Comparison of ENCODE assay signal across 8 cellular contexts in the genomic region with DNA sequence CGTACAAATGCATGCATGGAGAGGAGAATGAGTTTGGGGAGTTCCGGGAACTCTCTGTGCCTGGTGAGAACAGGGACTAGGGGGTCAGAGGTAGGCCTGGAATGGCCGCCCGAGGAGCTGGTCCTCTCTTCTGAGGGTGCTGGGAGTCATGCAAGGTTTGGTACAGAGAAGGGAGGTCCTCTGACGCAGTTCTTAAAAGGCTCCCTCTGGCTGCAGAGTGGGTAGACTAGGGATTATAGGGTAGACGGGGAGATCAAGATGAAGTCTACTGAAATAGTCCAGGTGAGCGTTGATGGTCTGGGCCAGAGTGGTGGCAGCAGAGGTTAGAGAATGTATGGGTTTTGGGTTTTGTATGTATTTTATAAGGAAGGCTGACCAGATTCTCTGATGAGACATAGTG. TPM values are rescaled to one million over a fixed set of nuclear protein-coding genes. Genes with fewer than 3 reads are reported as not detected.
DNase-seq lines count a peak whose midpoint lies in the region; ATAC-seq and TF ChIP-seq lines count a peak whose summit lies in the region.

No MANE protein-coding gene starts in this region.

- in situ Hi-C loops in astrocyte of the cerebellum (cut with HindIII; ENCODE audit: low sequenced_read_pairs) = no loop called here

- H3K27ac Mint-ChIP-seq in activated naive CD4-positive, alpha-beta T cell treated with anti-CD3 and anti-CD28 coated beads, Interleukin-2, amount 10 ng/mL, durations not matched to agents 7 days and 5 days = peak overlapping the region; percentile 92

- peak overlapping the region; percentile 71 for H3K4me3 ChIP-seq in astrocyte of the cerebellum (ENCODE audit: low read depth, low read length)
- H3K4me3 ChIP-seq in left lung = peak overlapping the region; percentile 76 to 95
- H3K4me3 ChIP-seq in upper lobe of right lung = peak overlapping the region; percentile 90

- H3K4me3 Mint-ChIP-seq in activated naive CD4-positive, alpha-beta T cell treated with anti-CD3 and anti-CD28 coated beads, Interleukin-2, amount 10 ng/mL, durations not matched to agents 7 days and 5 days = peak overlapping the region; percentile 89

- H3K36me3 Mint-ChIP-seq in activated naive CD4-positive, alpha-beta T cell treated with anti-CD3 and anti-CD28 coated beads, Interleukin-2, amount 10 ng/mL, durations not matched to agents 7 days and 5 days = peaks cover 64% of the 10 kb centered on the region

- CTCF ChIA-PET in activated naive CD4-positive, alpha-beta T cell treated with anti-CD3 and anti-CD28 coated beads, Interleukin-2, amount 10 ng/mL, durations not matched to agents 7 days and 5 days (lab: Charles Lee) = no interaction called here

- no peaks in the 10 kb centered on the region for H3K27me3 ChIP-seq in left lung
- H3K27me3 ChIP-seq in upper lobe of right lung = no peaks in the 10 kb centered on the region

- intact Hi-C loops in left lung (cut with DNase I) = no loop called here
- intact Hi-C loops in upper lobe of right lung (cut with DNase I) = no loop called here

- H3K36me3 ChIP-seq in left lung = peaks cover 0 to 38% of the 10 kb centered on the region in 2 donors
- H3K36me3 ChIP-seq in upper lobe of right lung = peaks cover 31% of the 10 kb centered on the region

- no peaks in the 10 kb centered on the region for H3K27me3 Mint-ChIP-seq in activated naive CD4-positive, alpha-beta T cell treated with anti-CD3 and anti-CD28 coated beads, Interleukin-2, amount 10 ng/mL, durations not matched to agents 7 days and 5 days

- peaks cover 6 to 16% of the 10 kb centered on the region in 2 donors for H3K4me1 ChIP-seq in left lung
- H3K4me1 ChIP-seq in upper lobe of right lung = peaks cover 17% of the 10 kb centered on the region

- peaks cover 34% of the 10 kb centered on the region for H3K4me1 Mint-ChIP-seq in activated naive CD4-positive, alpha-beta T cell treated with anti-CD3 and anti-CD28 coated beads, Interleukin-2, amount 10 ng/mL, durations not matched to agents 7 days and 5 days

- peaks cover 0 to 24% of the 10 kb centered on the region in 2 donors for H3K9me3 ChIP-seq in left lung
- H3K9me3 ChIP-seq in upper lobe of right lung = peaks cover 2% of the 10 kb centered on the region

- no peak overlapping the region for H3K27ac ChIP-seq in left lung
- peak overlapping the region; percentile 85 for H3K27ac ChIP-seq in upper lobe of right lung

- TF ChIP-seq CTCF in astrocyte of the cerebellum (IDR thresholded peaks at IDR 0.05; ENCODE audit: low read depth, low read length, missing control alignments) (no peak), left lung (IDR thresholded peaks at IDR 0.05) (no peak), upper lobe of right lung (IDR thresholded peaks at IDR 0.05) (no peak)

- ATAC-seq in left lung (no peak), upper lobe of right lung (no peak), HG03460 (IDR thresholded peaks at IDR 0.05; ENCODE audit: unreplicated experiment) (no peak)

- no peak for DNase-seq in activated naive CD4-positive, alpha-beta T cell treated with anti-CD3 and anti-CD28 coated beads, Interleukin-2, amount 10 ng/mL, durations not matched to agents 7 days and 5 days
- no peak for DNase-seq in activated naive CD4-positive, alpha-beta T cell treated with Interleukin-2 at 50 U/mL for 16 hours
- DNase-seq in astrocyte of the cerebellum (ENCODE audit: low read depth) (no peak), left lung (no peak), upper lobe of right lung (no peak), NCI-H2029 (lab: John Stamatoyannopoulos, UW) (no peak), DMS79 (lab: John Stamatoyannopoulos, UW) (no peak)

- H3K9me3 Mint-ChIP-seq in activated naive CD4-positive, alpha-beta T cell treated with anti-CD3 and anti-CD28 coated beads, Interleukin-2, amount 10 ng/mL, durations not matched to agents 7 days and 5 days = peaks cover 53% of the 10 kb centered on the region

RNA-seq across cellular contexts. Expression of gene ZNF304, which starts 0.8 kb away (rescaled TPM):
- total RNA-seq in left lung (1 to 10 TPM; 7.7 to 7.8 TPM), upper lobe of right lung (9.3 TPM)

RNA-seq across cellular contexts. Expression of gene TRAPPC2B, which starts 11.5 kb away (rescaled TPM):
- total RNA-seq in left lung (1 to 10 TPM; 8.2 to 8.4 TPM), upper lobe of right lung (7.0 TPM)

RNA-seq across cellular contexts. Expression of gene ZNF547, which starts 11.5 kb away (rescaled TPM):
- total RNA-seq in left lung (1 to 10 TPM; 2.3 to 3.0 TPM), upper lobe of right lung (3.3 TPM)

RNA-seq across cellular contexts. Expression of gene ZNF543, which starts 31.6 kb away (rescaled TPM):
- total RNA-seq in left lung (1 to 10 TPM; 6.6 to 7.2 TPM), upper lobe of right lung (7.9 TPM)

RNA-seq across cellular contexts. Expression of gene ZNF548, which starts 37.8 kb away (rescaled TPM):
- total RNA-seq in left lung (10 to 100 TPM; 13.8 to 17.1 TPM), upper lobe of right lung (18.6 TPM)
